ENCODE assay signal across 25 cellular contexts in genomic region chr17:31869031-31869430, GRCh38.
"Had no signal": no experiment of that assay in that cellular context is flagged by ENCODE, and none has a peak within 500 bp of the region (broad histone marks: within the 10 kb centered on the region; RNA-seq: fewer than 3 reads in every experiment).

No MANE protein-coding gene starts in this region.

- H3K27ac ChIP-seq: esophagus squamous epithelium, gastroesophageal sphincter, neural progenitor cell, pancreas, suprapubic skin, thyroid gland, vagina had no signal

- H3K9ac ChIP-seq: neural progenitor cell had no signal

- H3K4me3 ChIP-seq: esophagus squamous epithelium, gastroesophageal sphincter, lung, neural progenitor cell, pancreas, smooth muscle cell, suprapubic skin, thyroid gland, vagina had no signal

- H2AFZ ChIP-seq: neural progenitor cell had no signal

- H3K27me3 ChIP-seq: esophagus squamous epithelium, gastroesophageal sphincter, neural progenitor cell, pancreas, suprapubic skin, thyroid gland, vagina had no signal

- H3K9me3 ChIP-seq: esophagus squamous epithelium, gastroesophageal sphincter, pancreas, suprapubic skin, thyroid gland, vagina had no signal

- H3K4me1 ChIP-seq: esophagus squamous epithelium, gastroesophageal sphincter, neural progenitor cell, pancreas, suprapubic skin, thyroid gland, vagina had no signal

- H3K4me2 ChIP-seq: neural progenitor cell, smooth muscle cell had no signal

- DNase-seq: dermis blood vessel endothelial cell; esophagus squamous epithelium; foreskin fibroblast; glutamatergic neuron; immature natural killer cell; kidney; left colon; left ventricle myocardium superior; mesenchymal stem cell; midbrain; nucleus accumbens; pancreas; right cardiac atrium; stimulated activated CD4-positive, alpha-beta T cell treated with anti-CD3 and anti-CD28 coated beads, Interleukin-4, amount 100 ng/mL, for 1 hour; stimulated activated CD8-positive, alpha-beta memory T cell treated with anti-CD3 and anti-CD28 coated beads, Interleukin-4, amount 100 ng/mL, for 48 hours; stimulated activated naive CD8-positive, alpha-beta T cell treated with anti-CD3 and anti-CD28 coated beads, Interleukin-15, Interleukin-2, amounts not matched to agents 100 U/mL and 50 U/mL, for 24 hours; thyroid gland had no signal

- ATAC-seq: gastroesophageal sphincter; left colon; left ventricle myocardium superior; natural killer cell treated with Interleukin-12 subunit alpha and Interleukin-12 subunit beta and Interleukin-15 and Interleukin-18, amount 100 ng/mL, for 72 hours; pancreas; right cardiac atrium; stimulated activated effector memory CD8-positive, alpha-beta T cell treated with anti-CD3 and anti-CD28 coated beads, Interleukin-12 subunit alpha, Interleukin-12 subunit beta, amount 100 ng/mL, for 72 hours; stimulated activated naive CD8-positive, alpha-beta T cell treated with anti-CD3 and anti-CD28 coated beads, Interleukin-15, Interleukin-2, amounts not matched to agents 100 U/mL and 50 U/mL, for 24 hours had no signal
